Comparison of ENCODE assay signal across 12 cellular contexts in genomic region chr13:24005711-24006281, GRCh38.
DNase-seq lines count a peak whose midpoint lies in the region; ATAC-seq and TF ChIP-seq lines count a peak whose summit lies in the region.
"Had no signal": no experiment of that assay in that cellular context is flagged by ENCODE, and none has a peak within 500 bp of the region (broad histone marks: within the 10 kb centered on the region; RNA-seq: fewer than 3 reads in every experiment).

No MANE protein-coding gene starts in this region.

- intact Hi-C loops in PC-9 (cut with micrococcal nuclease; ENCODE audit: unreplicated experiment) = no loop called here

- CTCF ChIA-PET in PC-9 (lab: Charles Lee) = no interaction called here

- H3K36me3 ChIP-seq in PC-9 (ENCODE audit: low read depth) = no peaks in the 10 kb centered on the region

- H4K20me1 ChIP-seq in PC-9 (ENCODE audit: insufficient read depth) = no peaks in the 10 kb centered on the region

- H3F3A ChIP-seq in PC-9 (ENCODE audit: insufficient read depth, low read depth) = no peaks in the 10 kb centered on the region

- no peak overlapping the region for H2AFZ ChIP-seq in PC-9

- H3K9me2 ChIP-seq in PC-9 (ENCODE audit: insufficient read depth) = no peaks in the 10 kb centered on the region

- H3K4me1 ChIP-seq in PC-9 (replicated peaks; ENCODE audit: insufficient read depth) = peaks cover 16% of the 10 kb centered on the region

- H3K27me3 ChIP-seq in PC-9 (ENCODE audit: insufficient read depth, low read depth) = peaks cover 9% of the 10 kb centered on the region; the same call in 1 of the 2 replicates

- no peaks in the 10 kb centered on the region for H3K9me3 ChIP-seq in PC-9 (ENCODE audit: insufficient read depth, low read depth)

- POLR2A ChIA-PET in PC-9 (lab: Charles Lee; ENCODE audit: unreplicated experiment) = no interaction called here

- H3K79me2 ChIP-seq in PC-9 (ENCODE audit: low read depth) = no peaks in the 10 kb centered on the region

- ATAC-seq in GM19463 (IDR thresholded peaks at IDR 0.05; ENCODE audit: unreplicated experiment) (peak; percentile 95), HG03196 (IDR thresholded peaks at IDR 0.05; ENCODE audit: unreplicated experiment) (peak; percentile 58), GM21367 (IDR thresholded peaks at IDR 0.05; ENCODE audit: unreplicated experiment) (no peak)

- H3K4me2 ChIP-seq in PC-9 = no peak overlapping the region

- H3K27ac ChIP-seq in PC-9 = no peak overlapping the region
- H3K27ac ChIP-seq: epithelial cell of prostate had no signal

- DNase-seq in DMS53 treated with DMSO at 0.1 percent for 48 hours (lab: John Stamatoyannopoulos, UW; ENCODE audit: unreplicated experiment) (peak; percentile 33), kidney tubule cell (ENCODE audit: low spot score) (peak; percentile 74), COLO668 (lab: John Stamatoyannopoulos, UW; ENCODE audit: unreplicated experiment) (no peak), PC-9 (no peak)
- DNase-seq in stimulated activated naive CD4-positive, alpha-beta T cell treated with Interleukin-2 at 50 U/mL for 16 hours (lab: John Stamatoyannopoulos, UW) = no peak
- DNase-seq: activated CD4-positive, alpha-beta memory T cell treated with anti-CD3 and anti-CD28 coated beads for 36 hours; amniotic stem cell; NCI-H524 treated with DMSO at 0.1 percent for 48 hours had no signal

- no peak overlapping the region for H3K4me3 ChIP-seq in PC-9

- no TSS peak for BruUV-seq in PC-9 (replicated peaks; lab: Mats Ljungman, UMichigan)

- TF ChIP-seq CTCF in PC-9 (conservative IDR thresholded peaks at IDR 0.05) = no peak

Comparison
In these comparisons a context has a peak if more than half of its experiments do, and no peak if none do; other contexts are left out.
1. DNase-seq: peak in DMS53 treated with DMSO at 0.1 percent for 48 hours (single experiment) and kidney tubule cell (single experiment); none in COLO668 (single experiment), stimulated activated naive CD4-positive, alpha-beta T cell treated with Interleukin-2 at 50 U/mL for 16 hours (single experiment) and PC-9 (0 of 2).